ENCODE assay signal across 35 cellular contexts in the genomic region with DNA sequence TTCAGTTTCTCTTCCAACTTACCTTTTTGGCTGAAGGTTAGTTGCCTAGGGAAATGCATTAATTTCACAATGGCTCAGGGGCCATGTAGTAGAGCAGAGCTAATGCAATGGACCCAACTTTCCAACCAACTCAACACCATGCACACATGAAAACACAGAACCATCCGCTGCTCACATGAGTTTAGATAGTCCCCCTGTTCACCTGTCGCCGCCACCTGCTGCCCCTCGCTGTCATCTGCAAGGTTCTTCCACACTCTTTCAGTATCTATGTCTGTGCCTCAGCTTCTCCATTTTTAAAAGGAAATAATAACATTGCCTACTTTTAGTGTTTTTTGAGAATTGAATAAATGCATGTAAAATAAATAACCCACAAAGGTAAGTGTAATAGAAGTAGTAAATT.
"Had no signal": no experiment of that assay in that cellular context is flagged by ENCODE, and none has a peak within 500 bp of the region (broad histone marks: within the 10 kb centered on the region; RNA-seq: fewer than 3 reads in every experiment).

No MANE protein-coding gene starts in this region.

- H3K36me3 ChIP-seq: adrenal gland, esophagus squamous epithelium, gastroesophageal sphincter, heart right ventricle, WERI-Rb-1 had no signal

- H3K27ac ChIP-seq: adrenal gland, body of pancreas, epithelial cell of prostate, esophagus squamous epithelium, gastroesophageal sphincter, heart right ventricle, WERI-Rb-1 had no signal

- H3K27ac Mint-ChIP-seq: activated CD4-positive, alpha-beta memory T cell treated with anti-CD3 and anti-CD28 coated beads, Interleukin-2, amount 10 ng/mL, durations not matched to agents 7 days and 5 days; activated CD4-positive, alpha-beta T cell treated with anti-CD3 and anti-CD28 coated beads, Interleukin-2, amount 10 ng/mL, durations not matched to agents 7 days and 5 days; activated naive CD4-positive, alpha-beta T cell treated with anti-CD3 and anti-CD28 coated beads, Interleukin-2, amount 50 U/mL, for 24 hours; activated naive CD8-positive, alpha-beta T cell treated with anti-CD3 and anti-CD28 coated beads for 36 hours; activated naive CD8-positive, alpha-beta T cell treated with anti-CD3 and anti-CD28 coated beads, Interleukin-2, amount 50 U/mL, for 24 hours; activated T-helper 17 cell treated with anti-CD3 and anti-CD28 coated beads, Interleukin-2, amount 50 U/mL, for 72 hours; effector memory CD8-positive, alpha-beta T cell; T-helper 17 cell; T-helper 2 cell treated with Interferon-gamma antibody and Interleukin-4, amounts not matched to agents 5 μg/mL and 100 μg/mL, for 36 hours had no signal

- H3K4me1 ChIP-seq: adrenal gland, body of pancreas, heart right ventricle had no signal

- H3K4me1 Mint-ChIP-seq: activated CD4-positive, alpha-beta memory T cell treated with anti-CD3 and anti-CD28 coated beads, Interleukin-2, amount 10 ng/mL, durations not matched to agents 7 days and 5 days; activated CD4-positive, alpha-beta T cell treated with anti-CD3 and anti-CD28 coated beads, Interleukin-2, amount 10 ng/mL, durations not matched to agents 7 days and 5 days; activated naive CD4-positive, alpha-beta T cell treated with anti-CD3 and anti-CD28 coated beads, Interleukin-2, amount 50 U/mL, for 24 hours; activated naive CD8-positive, alpha-beta T cell treated with anti-CD3 and anti-CD28 coated beads for 36 hours; activated naive CD8-positive, alpha-beta T cell treated with anti-CD3 and anti-CD28 coated beads, Interleukin-2, amount 50 U/mL, for 24 hours; activated T-helper 17 cell treated with anti-CD3 and anti-CD28 coated beads, Interleukin-2, amount 50 U/mL, for 72 hours had no signal

- ATAC-seq: activated naive CD8-positive, alpha-beta T cell treated with anti-CD3 and anti-CD28 coated beads, Interleukin-2, amount 50 U/mL, for 24 hours; activated T-cell treated with anti-CD3 and anti-CD28 coated beads, Interleukin-2, amount 50 U/mL, for 4 hours; activated T-helper 17 cell treated with anti-CD3 and anti-CD28 coated beads, Interleukin-2, amount 50 U/mL, for 72 hours; body of pancreas; effector memory CD8-positive, alpha-beta T cell; gastroesophageal sphincter; heart right ventricle; T-helper 17 cell had no signal

- DNase-seq: activated CD4-positive, alpha-beta memory T cell treated with anti-CD3 and anti-CD28 coated beads, Interleukin-2, amount 10 ng/mL, durations not matched to agents 7 days and 5 days; activated CD4-positive, alpha-beta T cell treated with anti-CD3 and anti-CD28 coated beads for 1 hour; activated CD4-positive, alpha-beta T cell treated with anti-CD3 and anti-CD28 coated beads for 4 hours; activated CD4-positive, alpha-beta T cell treated with anti-CD3 and anti-CD28 coated beads, Interleukin-2, amount 10 ng/mL, durations not matched to agents 7 days and 5 days; activated CD4-positive, alpha-beta T cell treated with anti-CD3 and anti-CD28 coated beads, Interleukin-2, amount 50 U/mL, for 4 hours; activated CD8-positive, alpha-beta memory T cell treated with anti-CD3 and anti-CD28 coated beads for 24 hours; activated effector memory CD4-positive, alpha-beta T cell treated with Interleukin-2 at 50 U/mL for 16 hours; activated gamma-delta T cell treated with Interleukin-2 at 50 U/mL for 16 hours; activated naive CD4-positive, alpha-beta T cell treated with Interleukin-2 at 50 U/mL for 16 hours; activated naive CD8-positive, alpha-beta T cell treated with anti-CD3 and anti-CD28 coated beads for 36 hours; activated naive CD8-positive, alpha-beta T cell treated with anti-CD3 and anti-CD28 coated beads, Interleukin-2, amount 50 U/mL, for 24 hours; activated T-cell treated with anti-CD3 and anti-CD28 coated beads, Interleukin-2, amount 50 U/mL, for 4 hours; adrenal gland; amygdala; aorta; body of pancreas; caudate nucleus; cortex of kidney; dermis blood vessel endothelial cell; effector CD4-positive, alpha-beta T cell; effector memory CD8-positive, alpha-beta T cell; esophagus squamous epithelium; foreskin melanocyte; heart right ventricle; T-helper 1 cell; T-helper 17 cell; WERI-Rb-1 had no signal

- FAIRE-seq: colon, endometrium, endothelial cell of umbilical vein had no signal

- H3K4me3 Mint-ChIP-seq: activated CD4-positive, alpha-beta memory T cell treated with anti-CD3 and anti-CD28 coated beads, Interleukin-2, amount 10 ng/mL, durations not matched to agents 7 days and 5 days; activated CD4-positive, alpha-beta T cell treated with anti-CD3 and anti-CD28 coated beads, Interleukin-2, amount 10 ng/mL, durations not matched to agents 7 days and 5 days; activated naive CD4-positive, alpha-beta T cell treated with anti-CD3 and anti-CD28 coated beads, Interleukin-2, amount 50 U/mL, for 24 hours; activated naive CD8-positive, alpha-beta T cell treated with anti-CD3 and anti-CD28 coated beads for 36 hours; activated naive CD8-positive, alpha-beta T cell treated with anti-CD3 and anti-CD28 coated beads, Interleukin-2, amount 50 U/mL, for 24 hours; activated T-cell treated with anti-CD3 and anti-CD28 coated beads, Interleukin-2, amount 50 U/mL, for 4 hours; activated T-helper 17 cell treated with anti-CD3 and anti-CD28 coated beads, Interleukin-2, amount 50 U/mL, for 72 hours; effector memory CD8-positive, alpha-beta T cell; T-helper 17 cell; T-helper 2 cell treated with Interferon-gamma antibody and Interleukin-4, amounts not matched to agents 5 μg/mL and 100 μg/mL, for 36 hours had no signal

- H3K4me3 ChIP-seq: adrenal gland, body of pancreas, esophagus squamous epithelium, gastroesophageal sphincter, heart right ventricle had no signal

- H3K9me3 ChIP-seq: adrenal gland, body of pancreas had no signal

- H3K36me3 Mint-ChIP-seq: activated naive CD4-positive, alpha-beta T cell treated with anti-CD3 and anti-CD28 coated beads, Interleukin-2, amount 50 U/mL, for 24 hours; activated naive CD8-positive, alpha-beta T cell treated with anti-CD3 and anti-CD28 coated beads for 36 hours had no signal

- H3K27me3 Mint-ChIP-seq: activated CD4-positive, alpha-beta memory T cell treated with anti-CD3 and anti-CD28 coated beads, Interleukin-2, amount 10 ng/mL, durations not matched to agents 7 days and 5 days; activated CD4-positive, alpha-beta T cell treated with anti-CD3 and anti-CD28 coated beads, Interleukin-2, amount 10 ng/mL, durations not matched to agents 7 days and 5 days; activated naive CD4-positive, alpha-beta T cell treated with anti-CD3 and anti-CD28 coated beads, Interleukin-2, amount 50 U/mL, for 24 hours; activated naive CD8-positive, alpha-beta T cell treated with anti-CD3 and anti-CD28 coated beads for 36 hours; activated naive CD8-positive, alpha-beta T cell treated with anti-CD3 and anti-CD28 coated beads, Interleukin-2, amount 50 U/mL, for 24 hours; activated T-helper 17 cell treated with anti-CD3 and anti-CD28 coated beads, Interleukin-2, amount 50 U/mL, for 72 hours; effector memory CD8-positive, alpha-beta T cell; T-helper 17 cell had no signal

- H3K27me3 ChIP-seq: adrenal gland, body of pancreas, esophagus squamous epithelium, gastroesophageal sphincter, heart right ventricle had no signal
